Comparison of ENCODE assay signal across 8 cellular contexts in the genomic region with DNA sequence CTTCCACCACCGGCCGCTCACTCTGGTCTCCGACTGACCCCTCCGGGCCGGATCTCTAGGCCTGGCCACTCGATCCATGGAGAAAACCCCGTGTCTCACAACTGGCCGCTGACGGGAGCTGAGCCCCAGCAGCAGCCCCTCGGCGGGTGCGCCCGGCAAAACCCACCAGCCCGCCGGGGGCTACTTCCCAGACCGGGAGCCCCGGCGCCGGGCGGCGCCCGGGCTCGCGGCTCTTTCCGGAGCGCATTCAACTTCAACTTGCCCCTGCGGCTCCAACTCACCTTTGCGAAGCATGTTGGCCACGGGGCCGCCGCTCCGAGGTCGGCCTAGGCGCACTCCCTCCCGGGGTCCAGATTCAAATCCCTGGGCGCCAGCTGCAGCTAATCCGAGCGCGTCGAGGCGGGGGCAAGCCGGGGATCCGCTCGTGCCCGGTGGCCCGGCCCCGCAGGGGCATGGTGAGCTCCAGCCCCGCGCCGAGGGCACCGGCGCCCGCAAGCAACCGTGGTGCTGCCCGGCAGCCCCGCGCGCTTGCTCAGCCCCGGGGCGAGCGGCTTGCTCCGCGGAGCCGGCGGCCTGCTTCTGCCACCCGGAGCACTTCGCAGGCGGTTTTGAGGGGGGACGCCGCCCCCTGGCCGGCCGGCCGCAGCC. TPM values are rescaled to one million over a fixed set of nuclear protein-coding genes. Genes with fewer than 3 reads are reported as not detected.
DNase-seq lines count a peak whose midpoint lies in the region; ATAC-seq and TF ChIP-seq lines count a peak whose summit lies in the region.

No MANE protein-coding gene starts in this region.

- H3K9me3 ChIP-seq in Loucy (ENCODE audit: insufficient read depth, low read depth, low read length) (no peaks in the 10 kb centered on the region), duodenal mucosa (ENCODE audit: control insufficient read depth in 1 of 2, low read length in 2 of 2) (no peaks in the 10 kb centered on the region), neural cell (ENCODE audit: low read length) (no peaks in the 10 kb centered on the region)

- peaks cover 18% of the 10 kb centered on the region for H3K27me3 ChIP-seq in Loucy (ENCODE audit: insufficient read depth, low read length, poor library complexity, severe bottlenecking)
- peaks cover 45 to 66% of the 10 kb centered on the region in 2 donors for H3K27me3 ChIP-seq in duodenal mucosa (ENCODE audit: control insufficient read depth in 1 of 2, insufficient read depth in 2 of 2, low read length in 2 of 2)
- H3K27me3 ChIP-seq in neural cell (ENCODE audit: insufficient read depth, low read depth, low read length): peaks cover 24% of the 10 kb centered on the region

- H3K4me2 ChIP-seq in Loucy (ENCODE audit: low read depth, low read length, poor library complexity, severe bottlenecking) (peak overlapping the region; percentile 82), neural cell (ENCODE audit: low read length) (peak overlapping the region; percentile 48)

- no peak for TF ChIP-seq EP300 in neural cell (conservative IDR thresholded peaks at IDR 0.05; ENCODE audit: poor library complexity, severe bottlenecking)

- H3K36me3 ChIP-seq in Loucy (ENCODE audit: insufficient read depth, low read length) (no peaks in the 10 kb centered on the region), duodenal mucosa (ENCODE audit: control insufficient read depth in 1 of 2, insufficient read depth in 2 of 2, low read length in 2 of 2) (no peaks in the 10 kb centered on the region), neural cell (ENCODE audit: insufficient read depth, low read length) (no peaks in the 10 kb centered on the region)

- H4K20me1 ChIP-seq in Loucy (ENCODE audit: insufficient read depth, low read length, poor library complexity, severe bottlenecking): no peaks in the 10 kb centered on the region
- H4K20me1 ChIP-seq in neural cell (ENCODE audit: insufficient read depth): no peaks in the 10 kb centered on the region

- H3K9ac ChIP-seq in Loucy (ENCODE audit: low read depth, low read length, poor library complexity, severe bottlenecking) (peak overlapping the region; percentile 42), duodenal mucosa (ENCODE audit: low read depth in 1 of 2, low read length in 2 of 2) (no peak overlapping the region), neural cell (ENCODE audit: low read length) (peak overlapping the region; percentile 69)

- DNase-seq in NCI-H510A treated with DMSO at 0.1 percent for 48 hours (lab: John Stamatoyannopoulos, UW): no peak
- DNase-seq in activated CD4-positive, alpha-beta T cell treated with anti-CD3 and anti-CD28 coated beads for 1 hour: no peak

- H3K4me3 ChIP-seq in Loucy (ENCODE audit: low read length, poor library complexity, severe bottlenecking) (peak overlapping the region; percentile 71), duodenal mucosa (ENCODE audit: low read depth in 1 of 2, low read length in 2 of 2) (peak overlapping the region; percentile 50 to 64), neural cell (ENCODE audit: low read length) (peak overlapping the region; percentile 90)

- H3K27ac ChIP-seq in C4-2B (peak overlapping the region; percentile 14), duodenal mucosa (ENCODE audit: low read depth, low read length) (no peak overlapping the region), neural cell (ENCODE audit: low read length) (no peak overlapping the region)

- H2AFZ ChIP-seq in Loucy (ENCODE audit: low read length): peak overlapping the region; percentile 75
- no peak overlapping the region for H2AFZ ChIP-seq in neural cell (ENCODE audit: low read depth, low read length)

- no peaks in the 10 kb centered on the region for H3F3A ChIP-seq in Loucy (ENCODE audit: low read depth)
- no peaks in the 10 kb centered on the region for H3F3A ChIP-seq in neural cell (ENCODE audit: insufficient read depth, low read length, poor library complexity, severe bottlenecking)

- no peak for TF ChIP-seq RAD21 in neural cell (conservative IDR thresholded peaks at IDR 0.05)

- peaks cover 35% of the 10 kb centered on the region for H3K4me1 ChIP-seq in Loucy (ENCODE audit: insufficient read depth, low read length, poor library complexity, severe bottlenecking)
- peaks cover 13 to 18% of the 10 kb centered on the region in 2 donors for H3K4me1 ChIP-seq in duodenal mucosa (ENCODE audit: control insufficient read depth in 1 of 2, insufficient read depth in 2 of 2, low read length in 2 of 2)

- ATAC-seq in HG03039 (IDR thresholded peaks at IDR 0.05; ENCODE audit: unreplicated experiment): no peak
- ATAC-seq in GM18498 (IDR thresholded peaks at IDR 0.05; ENCODE audit: unreplicated experiment): no peak

- H3K9me2 ChIP-seq in Loucy (replicated peaks; ENCODE audit: low read depth, low read length) (no peaks in the 10 kb centered on the region), neural cell (ENCODE audit: insufficient read depth, low read length) (no peaks in the 10 kb centered on the region)

- TF ChIP-seq CTCF in C4-2B (conservative IDR thresholded peaks at IDR 0.05) (no peak), Loucy (conservative IDR thresholded peaks at IDR 0.05; ENCODE audit: low read length) (no peak), neural cell (IDR thresholded peaks at IDR 0.05; ENCODE audit: poor library complexity, severe bottlenecking) (no peak)

- no peaks in the 10 kb centered on the region; the same call in 1 of the 2 replicates for H3K79me2 ChIP-seq in Loucy (ENCODE audit: insufficient read depth, low read length)
- H3K79me2 ChIP-seq in neural cell (replicated peaks; ENCODE audit: insufficient read depth, low read length): no peaks in the 10 kb centered on the region

TF ChIP-seq in neural cell, 6 proteins besides CTCF, POLR2A, EP300 and RAD21:
- TF ChIP-seq SMC3 (conservative IDR thresholded peaks at IDR 0.05; ENCODE audit: poor library complexity) (peak; percentile 25), POLR2AphosphoS5 (IDR thresholded peaks at IDR 0.05) (peak; percentile 0), EZH2 (IDR thresholded peaks at IDR 0.05; ENCODE audit: borderline replicate concordance, insufficient read depth, low read length, poor library complexity, severe bottlenecking) (no peak)
- TF ChIP-seq, protein P1, sequence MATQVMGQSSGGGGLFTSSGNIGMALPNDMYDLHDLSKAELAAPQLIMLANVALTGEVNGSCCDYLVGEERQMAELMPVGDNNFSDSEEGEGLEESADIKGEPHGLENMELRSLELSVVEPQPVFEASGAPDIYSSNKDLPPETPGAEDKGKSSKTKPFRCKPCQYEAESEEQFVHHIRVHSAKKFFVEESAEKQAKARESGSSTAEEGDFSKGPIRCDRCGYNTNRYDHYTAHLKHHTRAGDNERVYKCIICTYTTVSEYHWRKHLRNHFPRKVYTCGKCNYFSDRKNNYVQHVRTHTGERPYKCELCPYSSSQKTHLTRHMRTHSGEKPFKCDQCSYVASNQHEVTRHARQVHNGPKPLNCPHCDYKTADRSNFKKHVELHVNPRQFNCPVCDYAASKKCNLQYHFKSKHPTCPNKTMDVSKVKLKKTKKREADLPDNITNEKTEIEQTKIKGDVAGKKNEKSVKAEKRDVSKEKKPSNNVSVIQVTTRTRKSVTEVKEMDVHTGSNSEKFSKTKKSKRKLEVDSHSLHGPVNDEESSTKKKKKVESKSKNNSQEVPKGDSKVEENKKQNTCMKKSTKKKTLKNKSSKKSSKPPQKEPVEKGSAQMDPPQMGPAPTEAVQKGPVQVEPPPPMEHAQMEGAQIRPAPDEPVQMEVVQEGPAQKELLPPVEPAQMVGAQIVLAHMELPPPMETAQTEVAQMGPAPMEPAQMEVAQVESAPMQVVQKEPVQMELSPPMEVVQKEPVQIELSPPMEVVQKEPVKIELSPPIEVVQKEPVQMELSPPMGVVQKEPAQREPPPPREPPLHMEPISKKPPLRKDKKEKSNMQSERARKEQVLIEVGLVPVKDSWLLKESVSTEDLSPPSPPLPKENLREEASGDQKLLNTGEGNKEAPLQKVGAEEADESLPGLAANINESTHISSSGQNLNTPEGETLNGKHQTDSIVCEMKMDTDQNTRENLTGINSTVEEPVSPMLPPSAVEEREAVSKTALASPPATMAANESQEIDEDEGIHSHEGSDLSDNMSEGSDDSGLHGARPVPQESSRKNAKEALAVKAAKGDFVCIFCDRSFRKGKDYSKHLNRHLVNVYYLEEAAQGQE (IDR thresholded peaks at IDR 0.05; ENCODE audit: borderline replicate concordance): no peak

RNA-seq across cellular contexts. Expression of a gene that starts 0.4 kb away (rescaled TPM):
- 6.6 and 8.1 TPM in 2 replicates for polyA plus RNA-seq in neural cell
- 11.9 TPM in 2 replicates for polyA minus RNA-seq in neural cell

RNA-seq across cellular contexts. Expression of a gene that starts 5.3 kb away (rescaled TPM):
- 42.1 and 44.8 TPM in 2 replicates for polyA plus RNA-seq in neural cell
- 22.6 and 28.5 TPM in 2 replicates for polyA minus RNA-seq in neural cell

RNA-seq across cellular contexts. Expression of a gene that starts 17.1 kb away (rescaled TPM):
- polyA plus RNA-seq in neural cell: 48.6 and 54.4 TPM in 2 replicates
- polyA minus RNA-seq in neural cell: 28.4 and 31.9 TPM in 2 replicates

RNA-seq across cellular contexts. Expression of a gene that starts 30.2 kb away (rescaled TPM):
- 1.7 and 2.8 TPM in 2 replicates for polyA plus RNA-seq in neural cell
- 3.8 and 6.1 TPM in 2 replicates for polyA minus RNA-seq in neural cell

Comparison
In these comparisons a context has a peak if more than half of its experiments do, and no peak if none do; other contexts are left out.
1. H3K9ac ChIP-seq: peak in Loucy (single experiment) and neural cell (single experiment); none in duodenal mucosa (0 of 2).
2. Peak in every context shown above with its lines, with median percentiles within 50 percentile points of each other: H3K4me3 ChIP-seq.